ENCODE assay signal across 1 cellular context in the genomic region with DNA sequence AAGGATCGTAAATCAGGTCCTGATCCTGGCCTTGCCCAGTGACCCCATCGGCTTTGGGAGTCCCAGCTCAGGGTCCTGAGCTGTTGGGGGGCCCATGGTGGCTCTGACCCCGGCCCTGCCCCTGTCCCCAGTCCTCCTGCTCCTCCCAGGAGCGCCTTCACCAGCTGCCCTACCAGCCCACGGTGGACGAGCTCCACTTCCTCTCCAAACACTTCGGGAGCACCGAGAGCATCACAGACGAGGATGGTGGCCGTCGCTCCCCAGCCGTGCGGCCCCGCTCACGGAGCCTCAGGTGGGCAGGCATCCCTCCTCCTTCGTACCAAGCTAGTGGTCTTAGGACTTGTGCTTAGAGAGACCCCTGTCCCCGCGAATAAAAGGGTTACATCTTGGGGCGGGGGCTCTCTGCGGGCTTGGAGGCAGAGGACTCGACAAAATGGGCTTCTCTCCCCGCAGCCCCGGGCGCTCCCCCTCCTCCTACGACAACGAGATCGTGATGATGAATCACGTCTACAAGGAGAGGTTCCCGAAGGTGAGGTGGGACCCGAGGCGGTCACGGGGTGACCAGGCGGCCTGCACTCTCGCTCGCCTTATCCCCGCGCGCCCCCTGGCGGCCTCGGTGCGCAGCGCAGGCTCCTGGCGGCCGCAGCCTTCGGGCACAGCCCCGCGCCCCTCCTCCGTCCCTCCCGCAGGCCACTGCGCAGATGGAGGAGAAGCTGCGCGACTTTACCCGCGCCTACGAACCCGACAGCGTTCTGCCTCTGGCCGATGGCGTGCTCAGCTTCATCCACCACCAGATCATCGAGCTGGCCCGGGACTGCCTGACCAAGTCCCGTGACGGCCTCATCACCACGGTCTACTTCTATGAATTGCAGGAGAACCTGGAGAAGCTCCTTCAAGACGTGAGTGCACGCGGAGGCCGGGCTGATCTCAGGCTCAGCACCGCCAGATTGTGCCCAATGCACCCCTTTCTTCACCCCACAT.
TF ChIP-seq lines count a peak whose summit lies in the region.

No MANE protein-coding gene starts in this region.

TF ChIP-seq in K562, 482 proteins besides CTCF, POLR2A, EP300 and RAD21 (continued from another document and continues in another):
- TF ChIP-seq, protein P1, sequence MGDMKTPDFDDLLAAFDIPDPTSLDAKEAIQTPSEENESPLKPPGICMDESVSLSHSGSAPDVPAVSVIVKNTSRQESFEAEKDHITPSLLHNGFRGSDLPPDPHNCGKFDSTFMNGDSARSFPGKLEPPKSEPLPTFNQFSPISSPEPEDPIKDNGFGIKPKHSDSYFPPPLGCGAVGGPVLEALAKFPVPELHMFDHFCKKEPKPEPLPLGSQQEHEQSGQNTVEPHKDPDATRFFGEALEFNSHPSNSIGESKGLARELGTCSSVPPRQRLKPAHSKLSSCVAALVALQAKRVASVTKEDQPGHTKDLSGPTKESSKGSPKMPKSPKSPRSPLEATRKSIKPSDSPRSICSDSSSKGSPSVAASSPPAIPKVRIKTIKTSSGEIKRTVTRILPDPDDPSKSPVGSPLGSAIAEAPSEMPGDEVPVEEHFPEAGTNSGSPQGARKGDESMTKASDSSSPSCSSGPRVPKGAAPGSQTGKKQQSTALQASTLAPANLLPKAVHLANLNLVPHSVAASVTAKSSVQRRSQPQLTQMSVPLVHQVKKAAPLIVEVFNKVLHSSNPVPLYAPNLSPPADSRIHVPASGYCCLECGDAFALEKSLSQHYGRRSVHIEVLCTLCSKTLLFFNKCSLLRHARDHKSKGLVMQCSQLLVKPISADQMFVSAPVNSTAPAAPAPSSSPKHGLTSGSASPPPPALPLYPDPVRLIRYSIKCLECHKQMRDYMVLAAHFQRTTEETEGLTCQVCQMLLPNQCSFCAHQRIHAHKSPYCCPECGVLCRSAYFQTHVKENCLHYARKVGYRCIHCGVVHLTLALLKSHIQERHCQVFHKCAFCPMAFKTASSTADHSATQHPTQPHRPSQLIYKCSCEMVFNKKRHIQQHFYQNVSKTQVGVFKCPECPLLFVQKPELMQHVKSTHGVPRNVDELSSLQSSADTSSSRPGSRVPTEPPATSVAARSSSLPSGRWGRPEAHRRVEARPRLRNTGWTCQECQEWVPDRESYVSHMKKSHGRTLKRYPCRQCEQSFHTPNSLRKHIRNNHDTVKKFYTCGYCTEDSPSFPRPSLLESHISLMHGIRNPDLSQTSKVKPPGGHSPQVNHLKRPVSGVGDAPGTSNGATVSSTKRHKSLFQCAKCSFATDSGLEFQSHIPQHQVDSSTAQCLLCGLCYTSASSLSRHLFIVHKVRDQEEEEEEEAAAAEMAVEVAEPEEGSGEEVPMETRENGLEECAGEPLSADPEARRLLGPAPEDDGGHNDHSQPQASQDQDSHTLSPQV (IDR thresholded peaks at IDR 0.05): no peak
- TF ChIP-seq TBP (optimal IDR thresholded peaks at IDR 0.05; ENCODE audit: low read depth, low read length): no peak
- TF ChIP-seq POLR2AphosphoS2 (IDR thresholded peaks at IDR 0.05; ENCODE audit: low read length): no peak
- 0 out of 4 replicates have a peak, but pooled peaks of 1 of the 2 experiments have one; percentile 19 for TF ChIP-seq KDM4B (IDR thresholded peaks at IDR 0.05; ENCODE audit: borderline replicate concordance in 2 of 2, low read depth in 1 of 2)
- TF ChIP-seq ZKSCAN8 (CRISPR knock-in tag; IDR thresholded peaks at IDR 0.05): no peak
- TF ChIP-seq ZNF140 (CRISPR knock-in tag; IDR thresholded peaks at IDR 0.05): no peak
- TF ChIP-seq, protein P2, sequence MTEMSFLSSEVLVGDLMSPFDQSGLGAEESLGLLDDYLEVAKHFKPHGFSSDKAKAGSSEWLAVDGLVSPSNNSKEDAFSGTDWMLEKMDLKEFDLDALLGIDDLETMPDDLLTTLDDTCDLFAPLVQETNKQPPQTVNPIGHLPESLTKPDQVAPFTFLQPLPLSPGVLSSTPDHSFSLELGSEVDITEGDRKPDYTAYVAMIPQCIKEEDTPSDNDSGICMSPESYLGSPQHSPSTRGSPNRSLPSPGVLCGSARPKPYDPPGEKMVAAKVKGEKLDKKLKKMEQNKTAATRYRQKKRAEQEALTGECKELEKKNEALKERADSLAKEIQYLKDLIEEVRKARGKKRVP (CRISPR knock-in tag; IDR thresholded peaks at IDR 0.05): no peak
- TF ChIP-seq GATAD2A (IDR thresholded peaks at IDR 0.05): no peak
- TF ChIP-seq, protein P3, sequence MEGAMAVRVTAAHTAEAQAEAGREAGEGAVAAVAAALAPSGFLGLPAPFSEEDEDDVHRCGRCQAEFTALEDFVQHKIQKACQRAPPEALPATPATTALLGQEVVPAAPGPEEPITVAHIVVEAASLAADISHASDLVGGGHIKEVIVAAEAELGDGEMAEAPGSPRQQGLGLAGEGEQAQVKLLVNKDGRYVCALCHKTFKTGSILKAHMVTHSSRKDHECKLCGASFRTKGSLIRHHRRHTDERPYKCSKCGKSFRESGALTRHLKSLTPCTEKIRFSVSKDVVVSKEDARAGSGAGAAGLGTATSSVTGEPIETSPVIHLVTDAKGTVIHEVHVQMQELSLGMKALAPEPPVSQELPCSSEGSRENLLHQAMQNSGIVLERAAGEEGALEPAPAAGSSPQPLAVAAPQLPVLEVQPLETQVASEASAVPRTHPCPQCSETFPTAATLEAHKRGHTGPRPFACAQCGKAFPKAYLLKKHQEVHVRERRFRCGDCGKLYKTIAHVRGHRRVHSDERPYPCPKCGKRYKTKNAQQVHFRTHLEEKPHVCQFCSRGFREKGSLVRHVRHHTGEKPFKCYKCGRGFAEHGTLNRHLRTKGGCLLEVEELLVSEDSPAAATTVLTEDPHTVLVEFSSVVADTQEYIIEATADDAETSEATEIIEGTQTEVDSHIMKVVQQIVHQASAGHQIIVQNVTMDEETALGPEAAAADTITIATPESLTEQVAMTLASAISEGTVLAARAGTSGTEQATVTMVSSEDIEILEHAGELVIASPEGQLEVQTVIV (CRISPR knock-in tag; IDR thresholded peaks at IDR 0.05; ENCODE audit: borderline replicate concordance): no peak
- no peak for TF ChIP-seq MAFF (IDR thresholded peaks at IDR 0.05; ENCODE audit: low read length)
- TF ChIP-seq RFX1 (IDR thresholded peaks at IDR 0.05): no peak
- TF ChIP-seq, protein P4, sequence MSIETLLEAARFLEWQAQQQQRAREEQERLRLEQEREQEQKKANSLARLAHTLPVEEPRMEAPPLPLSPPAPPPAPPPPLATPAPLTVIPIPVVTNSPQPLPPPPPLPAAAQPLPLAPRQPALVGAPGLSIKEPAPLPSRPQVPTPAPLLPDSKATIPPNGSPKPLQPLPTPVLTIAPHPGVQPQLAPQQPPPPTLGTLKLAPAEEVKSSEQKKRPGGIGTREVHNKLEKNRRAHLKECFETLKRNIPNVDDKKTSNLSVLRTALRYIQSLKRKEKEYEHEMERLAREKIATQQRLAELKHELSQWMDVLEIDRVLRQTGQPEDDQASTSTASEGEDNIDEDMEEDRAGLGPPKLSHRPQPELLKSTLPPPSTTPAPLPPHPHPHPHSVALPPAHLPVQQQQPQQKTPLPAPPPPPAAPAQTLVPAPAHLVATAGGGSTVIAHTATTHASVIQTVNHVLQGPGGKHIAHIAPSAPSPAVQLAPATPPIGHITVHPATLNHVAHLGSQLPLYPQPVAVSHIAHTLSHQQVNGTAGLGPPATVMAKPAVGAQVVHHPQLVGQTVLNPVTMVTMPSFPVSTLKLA (conservative IDR thresholded peaks at IDR 0.05): peak in 1 of 2 experiments; percentile 64; a peak in 2 of 4 replicates
- TF ChIP-seq, protein P5, sequence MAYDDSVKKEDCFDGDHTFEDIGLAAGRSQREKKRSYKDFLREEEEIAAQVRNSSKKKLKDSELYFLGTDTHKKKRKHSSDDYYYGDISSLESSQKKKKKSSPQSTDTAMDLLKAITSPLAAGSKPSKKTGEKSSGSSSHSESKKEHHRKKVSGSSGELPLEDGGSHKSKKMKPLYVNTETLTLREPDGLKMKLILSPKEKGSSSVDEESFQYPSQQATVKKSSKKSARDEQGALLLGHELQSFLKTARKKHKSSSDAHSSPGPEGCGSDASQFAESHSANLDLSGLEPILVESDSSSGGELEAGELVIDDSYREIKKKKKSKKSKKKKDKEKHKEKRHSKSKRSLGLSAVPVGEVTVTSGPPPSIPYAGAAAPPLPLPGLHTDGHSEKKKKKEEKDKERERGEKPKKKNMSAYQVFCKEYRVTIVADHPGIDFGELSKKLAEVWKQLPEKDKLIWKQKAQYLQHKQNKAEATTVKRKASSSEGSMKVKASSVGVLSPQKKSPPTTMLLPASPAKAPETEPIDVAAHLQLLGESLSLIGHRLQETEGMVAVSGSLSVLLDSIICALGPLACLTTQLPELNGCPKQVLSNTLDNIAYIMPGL (CRISPR knock-in tag; IDR thresholded peaks at IDR 0.05): no peak
- peak; percentile 82 to 87 for TF ChIP-seq NRF1 (conservative IDR thresholded peaks at IDR 0.05 in 1 of 2, IDR thresholded peaks at IDR 0.05 in 1 of 2)
- TF ChIP-seq CCNT2 (IDR thresholded peaks at IDR 0.05; ENCODE audit: borderline replicate concordance, extremely low read depth, insufficient read length, low read depth, low read length): peak; percentile 75
- TF ChIP-seq RBM22 (IDR thresholded peaks at IDR 0.05; ENCODE audit: low read depth, low read length, poor library complexity, severe bottlenecking): peak; percentile 52
- TF ChIP-seq, protein P6, sequence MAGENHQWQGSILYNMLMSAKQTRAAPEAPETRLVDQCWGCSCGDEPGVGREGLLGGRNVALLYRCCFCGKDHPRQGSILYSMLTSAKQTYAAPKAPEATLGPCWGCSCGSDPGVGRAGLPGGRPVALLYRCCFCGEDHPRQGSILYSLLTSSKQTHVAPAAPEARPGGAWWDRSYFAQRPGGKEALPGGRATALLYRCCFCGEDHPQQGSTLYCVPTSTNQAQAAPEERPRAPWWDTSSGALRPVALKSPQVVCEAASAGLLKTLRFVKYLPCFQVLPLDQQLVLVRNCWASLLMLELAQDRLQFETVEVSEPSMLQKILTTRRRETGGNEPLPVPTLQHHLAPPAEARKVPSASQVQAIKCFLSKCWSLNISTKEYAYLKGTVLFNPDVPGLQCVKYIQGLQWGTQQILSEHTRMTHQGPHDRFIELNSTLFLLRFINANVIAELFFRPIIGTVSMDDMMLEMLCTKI (IDR thresholded peaks at IDR 0.05; ENCODE audit: partially characterized antibody): no peak
- TF ChIP-seq CBFA2T3 (IDR thresholded peaks at IDR 0.05): no peak
- TF ChIP-seq ZNF778 (CRISPR knock-in tag; IDR thresholded peaks at IDR 0.05): no peak
- TF ChIP-seq ZFP36 (IDR thresholded peaks at IDR 0.05; ENCODE audit: low read depth, low read length, partially characterized antibody): peak; percentile 34
- no peak for TF ChIP-seq ZBTB1 (CRISPR knock-in tag; IDR thresholded peaks at IDR 0.05; ENCODE audit: borderline replicate concordance, low read depth)
- TF ChIP-seq, protein P7, sequence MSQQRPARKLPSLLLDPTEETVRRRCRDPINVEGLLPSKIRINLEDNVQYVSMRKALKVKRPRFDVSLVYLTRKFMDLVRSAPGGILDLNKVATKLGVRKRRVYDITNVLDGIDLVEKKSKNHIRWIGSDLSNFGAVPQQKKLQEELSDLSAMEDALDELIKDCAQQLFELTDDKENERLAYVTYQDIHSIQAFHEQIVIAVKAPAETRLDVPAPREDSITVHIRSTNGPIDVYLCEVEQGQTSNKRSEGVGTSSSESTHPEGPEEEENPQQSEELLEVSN (IDR thresholded peaks at IDR 0.05; ENCODE audit: borderline replicate concordance in 1 of 2, extremely low read depth in 1 of 2, insufficient read depth in 1 of 2, insufficient read length in 1 of 2, low read depth in 1 of 2, low read length in 1 of 2, poor library complexity in 1 of 2, severe bottlenecking in 1 of 2): peak; percentile 19 to 64
- TF ChIP-seq FOXJ2 (tag; IDR thresholded peaks at IDR 0.05): no peak
- no peak for TF ChIP-seq RBM25 (IDR thresholded peaks at IDR 0.05; ENCODE audit: low read depth, low read length, severe bottlenecking)
- no peak for TF ChIP-seq ZEB2 (IDR thresholded peaks at IDR 0.05)
- TF ChIP-seq, protein P8, sequence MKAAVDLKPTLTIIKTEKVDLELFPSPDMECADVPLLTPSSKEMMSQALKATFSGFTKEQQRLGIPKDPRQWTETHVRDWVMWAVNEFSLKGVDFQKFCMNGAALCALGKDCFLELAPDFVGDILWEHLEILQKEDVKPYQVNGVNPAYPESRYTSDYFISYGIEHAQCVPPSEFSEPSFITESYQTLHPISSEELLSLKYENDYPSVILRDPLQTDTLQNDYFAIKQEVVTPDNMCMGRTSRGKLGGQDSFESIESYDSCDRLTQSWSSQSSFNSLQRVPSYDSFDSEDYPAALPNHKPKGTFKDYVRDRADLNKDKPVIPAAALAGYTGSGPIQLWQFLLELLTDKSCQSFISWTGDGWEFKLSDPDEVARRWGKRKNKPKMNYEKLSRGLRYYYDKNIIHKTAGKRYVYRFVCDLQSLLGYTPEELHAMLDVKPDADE (conservative IDR thresholded peaks at IDR 0.05; ENCODE audit: control insufficient read depth, low read depth, low read length): peak; percentile 48; the same call in 1 of the 2 replicates
- no peak; the same call in 1 of the 2 replicates for TF ChIP-seq TAF15 (IDR thresholded peaks at IDR 0.05; ENCODE audit: low read depth, low read length)
- TF ChIP-seq PCBP2 (IDR thresholded peaks at IDR 0.05; ENCODE audit: low read depth, low read length, poor library complexity, severe bottlenecking): no peak
